ENCODE assay signal across 8 cellular contexts in genomic region chr7:156969972-156970420, GRCh38. TPM values are rescaled to one million over a fixed set of nuclear protein-coding genes. Genes with fewer than 3 reads are reported as not detected.
A peak's percentile ranks its signal among the peaks of the same experiment; 100 is the strongest.
DNase-seq lines count a peak whose midpoint lies in the region; ATAC-seq and TF ChIP-seq lines count a peak whose summit lies in the region.

No MANE protein-coding gene starts in this region.

- no peaks in the 10 kb centered on the region for H3K27me3 Mint-ChIP-seq in endothelial cell (ENCODE audit: unreplicated experiment)
- H3K27me3 Mint-ChIP-seq in activated T-helper 17 cell treated with anti-CD3 and anti-CD28 coated beads, Interleukin-2, amount 50 U/mL, for 72 hours, result no peaks in the 10 kb centered on the region

- H3K27me3 ChIP-seq in smooth muscle cell (ENCODE audit: low read depth), result no peaks in the 10 kb centered on the region

- no peak overlapping the region for H3K4me2 ChIP-seq in smooth muscle cell

- H2AFZ ChIP-seq in smooth muscle cell (ENCODE audit: low read depth), result no peak overlapping the region

- no peaks in the 10 kb centered on the region for H3K9me3 ChIP-seq in smooth muscle cell (replicated peaks; ENCODE audit: low read depth)

- H3K4me1 ChIP-seq in smooth muscle cell (ENCODE audit: low read depth), result no peaks in the 10 kb centered on the region

- TF ChIP-seq CTCF in endothelial cell (IDR thresholded peaks at IDR 0.05; ENCODE audit: unreplicated experiment) (peak; percentile 74), smooth muscle cell (IDR thresholded peaks at IDR 0.05; ENCODE audit: borderline replicate concordance, insufficient read depth, poor library complexity, severe bottlenecking) (peak; percentile 52)

- H3F3A ChIP-seq in smooth muscle cell (ENCODE audit: low read depth), result no peaks in the 10 kb centered on the region

- no peak overlapping the region for H3K27ac ChIP-seq in smooth muscle cell (ENCODE audit: low read depth)

- H3K36me3 ChIP-seq in smooth muscle cell (ENCODE audit: low read depth), result peaks cover 5% of the 10 kb centered on the region

- H3K79me2 ChIP-seq in smooth muscle cell (ENCODE audit: low read depth), result no peaks in the 10 kb centered on the region

- DNase-seq in NCI-H2196 (lab: John Stamatoyannopoulos, UW; ENCODE audit: unreplicated experiment) (peak; percentile 2), NCI-H2196 treated with DMSO at 0.1 percent for 48 hours (lab: John Stamatoyannopoulos, UW; ENCODE audit: unreplicated experiment) (no peak), NCI-H2171 treated with DMSO at 0.1 percent for 48 hours (lab: John Stamatoyannopoulos, UW) (peak; percentile 16), endothelial cell (ENCODE audit: low spot score) (no peak), smooth muscle cell (lab: John Stamatoyannopoulos, UW; ENCODE audit: unreplicated experiment) (no peak), NCI-H1436 (lab: John Stamatoyannopoulos, UW) (no peak)

- H3K4me1 Mint-ChIP-seq in endothelial cell (ENCODE audit: unreplicated experiment), result no peaks in the 10 kb centered on the region
- no peaks in the 10 kb centered on the region for H3K4me1 Mint-ChIP-seq in activated T-helper 17 cell treated with anti-CD3 and anti-CD28 coated beads, Interleukin-2, amount 50 U/mL, for 72 hours

- H3K27ac Mint-ChIP-seq in endothelial cell (ENCODE audit: unreplicated experiment), result no peak overlapping the region
- no peak overlapping the region for H3K27ac Mint-ChIP-seq in activated T-helper 17 cell treated with anti-CD3 and anti-CD28 coated beads, Interleukin-2, amount 50 U/mL, for 72 hours

- H3K4me3 ChIP-seq in smooth muscle cell, result no peak overlapping the region

- no peak overlapping the region for H3K9ac ChIP-seq in smooth muscle cell (ENCODE audit: low read depth)

- H3K9me3 Mint-ChIP-seq in endothelial cell (ENCODE audit: unreplicated experiment), result no peaks in the 10 kb centered on the region
- H3K9me3 Mint-ChIP-seq in activated T-helper 17 cell treated with anti-CD3 and anti-CD28 coated beads, Interleukin-2, amount 50 U/mL, for 72 hours, result no peaks in the 10 kb centered on the region

- WGBS in smooth muscle cell (ENCODE audit: low lambda C conversion rate), result 67% methylated on average over 3 of the region's 3 CpGs

- H3K4me3 Mint-ChIP-seq in endothelial cell (ENCODE audit: unreplicated experiment), result no peak overlapping the region
- H3K4me3 Mint-ChIP-seq in activated T-helper 17 cell treated with anti-CD3 and anti-CD28 coated beads, Interleukin-2, amount 50 U/mL, for 72 hours, result no peak overlapping the region

- no peaks in the 10 kb centered on the region for H4K20me1 ChIP-seq in smooth muscle cell (ENCODE audit: low read depth)

- no peak for ATAC-seq in HG02763 (IDR thresholded peaks at IDR 0.05; ENCODE audit: unreplicated experiment)
- ATAC-seq in activated T-helper 17 cell treated with anti-CD3 and anti-CD28 coated beads, Interleukin-2, amount 50 U/mL, for 72 hours (replicated peaks), result no peak

- peaks cover 37% of the 10 kb centered on the region for H3K36me3 Mint-ChIP-seq in endothelial cell (ENCODE audit: low read depth, unreplicated experiment)
- peaks cover 74% of the 10 kb centered on the region for H3K36me3 Mint-ChIP-seq in activated T-helper 17 cell treated with anti-CD3 and anti-CD28 coated beads, Interleukin-2, amount 50 U/mL, for 72 hours (ENCODE audit: low read depth)

RNA-seq across cellular contexts. Expression of gene NOM1, which starts 20.5 kb away (rescaled TPM):
- 33.6 TPM for total RNA-seq in endothelial cell (ENCODE audit: unreplicated experiment)
- total RNA-seq in smooth muscle cell, result 7.5 and 11.4 TPM in 2 replicates
- 9.5 and 9.7 TPM in 2 replicates for polyA plus RNA-seq in smooth muscle cell
- 10 to 100 TPM; 20.5 to 37.4 TPM for total RNA-seq in activated T-helper 17 cell treated with anti-CD3 and anti-CD28 coated beads, Interleukin-2, amount 50 U/mL, for 72 hours

RNA-seq across cellular contexts. Expression of gene MNX1, which starts 40.5 kb away (rescaled TPM):
- 3.8 TPM for total RNA-seq in endothelial cell (ENCODE audit: unreplicated experiment)
- total RNA-seq in smooth muscle cell, result not detected in 2 replicates
- polyA plus RNA-seq in smooth muscle cell, result not detected in 2 replicates
- total RNA-seq in activated T-helper 17 cell treated with anti-CD3 and anti-CD28 coated beads, Interleukin-2, amount 50 U/mL, for 72 hours, result not detected

Comparison
In these comparisons a context has a peak if more than half of its experiments do, and no peak if none do; other contexts are left out.
1. DNase-seq: peak in NCI-H2196 (single experiment) and NCI-H2171 treated with DMSO at 0.1 percent for 48 hours (single experiment); none in NCI-H2196 treated with DMSO at 0.1 percent for 48 hours (single experiment), endothelial cell (single experiment), smooth muscle cell (single experiment) and NCI-H1436 (single experiment).